In the genomic region with DNA sequence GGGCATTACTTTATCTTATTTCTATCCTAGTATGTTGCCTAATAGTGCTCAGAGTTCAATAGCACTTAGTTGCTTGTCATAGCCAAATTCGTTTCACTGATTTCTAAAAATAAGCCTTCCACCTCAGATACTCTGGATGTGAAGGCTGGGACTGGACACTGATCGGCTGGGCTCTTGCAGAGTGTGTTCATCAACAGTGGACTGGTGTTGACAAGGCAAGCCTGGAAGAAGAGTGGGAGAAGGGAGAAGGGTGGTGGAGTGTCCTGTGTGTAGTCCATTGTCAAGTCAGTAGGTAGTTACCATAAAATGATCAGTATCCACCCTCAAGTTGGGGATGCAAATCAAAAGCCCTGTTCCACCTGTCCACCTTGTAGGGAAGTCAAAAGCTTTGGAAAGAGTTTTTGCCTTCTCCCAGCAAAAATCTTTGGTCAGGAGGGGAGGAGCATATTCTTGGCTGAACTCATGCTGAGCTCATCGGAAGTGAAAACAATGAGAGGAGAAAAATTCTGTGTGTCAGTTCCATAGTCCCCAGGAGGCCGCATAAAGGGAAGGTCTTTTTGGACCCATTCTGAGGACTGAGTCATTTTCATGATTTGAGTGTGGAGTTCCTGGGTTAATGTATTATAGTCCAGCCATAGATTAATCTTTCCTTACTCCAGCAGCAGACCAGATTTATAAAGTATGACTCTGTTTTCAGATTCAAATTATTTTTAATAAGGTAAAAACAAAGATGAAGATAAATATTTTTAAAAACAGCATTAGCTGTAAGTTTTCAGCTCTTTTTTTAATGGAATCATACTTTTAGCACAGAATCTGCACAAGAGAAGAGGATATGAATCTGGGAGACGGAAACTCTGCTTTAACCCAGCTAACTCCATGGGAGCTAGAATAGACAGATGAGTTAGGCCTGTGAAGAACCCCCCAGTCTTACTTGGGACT, we compare ENCODE assay signal across 1 cellular context.
TF ChIP-seq lines count a peak whose summit lies in the region.

No MANE protein-coding gene starts in this region.

TF ChIP-seq in GM23338, 12 proteins besides CTCF, POLR2A, EP300 and RAD21 (continued from another document):
- TF ChIP-seq, protein P1, sequence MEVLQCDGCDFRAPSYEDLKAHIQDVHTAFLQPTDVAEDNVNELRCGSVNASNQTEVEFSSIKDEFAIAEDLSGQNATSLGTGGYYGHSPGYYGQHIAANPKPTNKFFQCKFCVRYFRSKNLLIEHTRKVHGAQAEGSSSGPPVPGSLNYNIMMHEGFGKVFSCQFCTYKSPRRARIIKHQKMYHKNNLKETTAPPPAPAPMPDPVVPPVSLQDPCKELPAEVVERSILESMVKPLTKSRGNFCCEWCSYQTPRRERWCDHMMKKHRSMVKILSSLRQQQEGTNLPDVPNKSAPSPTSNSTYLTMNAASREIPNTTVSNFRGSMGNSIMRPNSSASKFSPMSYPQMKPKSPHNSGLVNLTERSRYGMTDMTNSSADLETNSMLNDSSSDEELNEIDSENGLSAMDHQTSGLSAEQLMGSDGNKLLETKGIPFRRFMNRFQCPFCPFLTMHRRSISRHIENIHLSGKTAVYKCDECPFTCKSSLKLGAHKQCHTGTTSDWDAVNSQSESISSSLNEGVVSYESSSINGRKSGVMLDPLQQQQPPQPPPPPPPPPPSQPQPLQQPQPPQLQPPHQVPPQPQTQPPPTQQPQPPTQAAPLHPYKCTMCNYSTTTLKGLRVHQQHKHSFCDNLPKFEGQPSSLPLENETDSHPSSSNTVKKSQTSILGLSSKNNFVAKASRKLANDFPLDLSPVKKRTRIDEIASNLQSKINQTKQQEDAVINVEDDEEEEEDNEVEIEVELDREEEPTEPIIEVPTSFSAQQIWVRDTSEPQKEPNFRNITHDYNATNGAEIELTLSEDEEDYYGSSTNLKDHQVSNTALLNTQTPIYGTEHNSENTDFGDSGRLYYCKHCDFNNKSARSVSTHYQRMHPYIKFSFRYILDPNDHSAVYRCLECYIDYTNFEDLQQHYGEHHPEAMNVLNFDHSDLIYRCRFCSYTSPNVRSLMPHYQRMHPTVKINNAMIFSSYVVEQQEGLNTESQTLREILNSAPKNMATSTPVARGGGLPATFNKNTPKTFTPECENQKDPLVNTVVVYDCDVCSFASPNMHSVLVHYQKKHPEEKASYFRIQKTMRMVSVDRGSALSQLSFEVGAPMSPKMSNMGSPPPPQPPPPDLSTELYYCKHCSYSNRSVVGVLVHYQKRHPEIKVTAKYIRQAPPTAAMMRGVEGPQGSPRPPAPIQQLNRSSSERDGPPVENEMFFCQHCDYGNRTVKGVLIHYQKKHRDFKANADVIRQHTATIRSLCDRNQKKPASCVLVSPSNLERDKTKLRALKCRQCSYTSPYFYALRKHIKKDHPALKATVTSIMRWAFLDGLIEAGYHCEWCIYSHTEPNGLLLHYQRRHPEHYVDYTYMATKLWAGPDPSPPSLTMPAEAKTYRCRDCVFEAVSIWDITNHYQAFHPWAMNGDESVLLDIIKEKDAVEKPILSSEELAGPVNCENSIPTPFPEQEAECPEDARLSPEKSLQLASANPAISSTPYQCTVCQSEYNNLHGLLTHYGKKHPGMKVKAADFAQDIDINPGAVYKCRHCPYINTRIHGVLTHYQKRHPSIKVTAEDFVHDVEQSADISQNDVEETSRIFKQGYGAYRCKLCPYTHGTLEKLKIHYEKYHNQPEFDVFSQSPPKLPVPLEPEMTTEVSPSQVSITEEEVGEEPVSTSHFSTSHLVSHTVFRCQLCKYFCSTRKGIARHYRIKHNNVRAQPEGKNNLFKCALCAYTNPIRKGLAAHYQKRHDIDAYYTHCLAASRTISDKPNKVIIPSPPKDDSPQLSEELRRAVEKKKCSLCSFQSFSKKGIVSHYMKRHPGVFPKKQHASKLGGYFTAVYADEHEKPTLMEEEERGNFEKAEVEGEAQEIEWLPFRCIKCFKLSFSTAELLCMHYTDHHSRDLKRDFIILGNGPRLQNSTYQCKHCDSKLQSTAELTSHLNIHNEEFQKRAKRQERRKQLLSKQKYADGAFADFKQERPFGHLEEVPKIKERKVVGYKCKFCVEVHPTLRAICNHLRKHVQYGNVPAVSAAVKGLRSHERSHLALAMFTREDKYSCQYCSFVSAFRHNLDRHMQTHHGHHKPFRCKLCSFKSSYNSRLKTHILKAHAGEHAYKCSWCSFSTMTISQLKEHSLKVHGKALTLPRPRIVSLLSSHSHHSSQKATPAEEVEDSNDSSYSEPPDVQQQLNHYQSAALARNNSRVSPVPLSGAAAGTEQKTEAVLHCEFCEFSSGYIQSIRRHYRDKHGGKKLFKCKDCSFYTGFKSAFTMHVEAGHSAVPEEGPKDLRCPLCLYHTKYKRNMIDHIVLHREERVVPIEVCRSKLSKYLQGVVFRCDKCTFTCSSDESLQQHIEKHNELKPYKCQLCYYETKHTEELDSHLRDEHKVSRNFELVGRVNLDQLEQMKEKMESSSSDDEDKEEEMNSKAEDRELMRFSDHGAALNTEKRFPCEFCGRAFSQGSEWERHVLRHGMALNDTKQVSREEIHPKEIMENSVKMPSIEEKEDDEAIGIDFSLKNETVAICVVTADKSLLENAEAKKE (CRISPR knock-in tag; IDR thresholded peaks at IDR 0.05): no peak
- no peak for TF ChIP-seq ZNF114 (CRISPR knock-in tag; IDR thresholded peaks at IDR 0.05)
